Comparison of ENCODE assay signal across 1 cellular context in the genomic region with DNA sequence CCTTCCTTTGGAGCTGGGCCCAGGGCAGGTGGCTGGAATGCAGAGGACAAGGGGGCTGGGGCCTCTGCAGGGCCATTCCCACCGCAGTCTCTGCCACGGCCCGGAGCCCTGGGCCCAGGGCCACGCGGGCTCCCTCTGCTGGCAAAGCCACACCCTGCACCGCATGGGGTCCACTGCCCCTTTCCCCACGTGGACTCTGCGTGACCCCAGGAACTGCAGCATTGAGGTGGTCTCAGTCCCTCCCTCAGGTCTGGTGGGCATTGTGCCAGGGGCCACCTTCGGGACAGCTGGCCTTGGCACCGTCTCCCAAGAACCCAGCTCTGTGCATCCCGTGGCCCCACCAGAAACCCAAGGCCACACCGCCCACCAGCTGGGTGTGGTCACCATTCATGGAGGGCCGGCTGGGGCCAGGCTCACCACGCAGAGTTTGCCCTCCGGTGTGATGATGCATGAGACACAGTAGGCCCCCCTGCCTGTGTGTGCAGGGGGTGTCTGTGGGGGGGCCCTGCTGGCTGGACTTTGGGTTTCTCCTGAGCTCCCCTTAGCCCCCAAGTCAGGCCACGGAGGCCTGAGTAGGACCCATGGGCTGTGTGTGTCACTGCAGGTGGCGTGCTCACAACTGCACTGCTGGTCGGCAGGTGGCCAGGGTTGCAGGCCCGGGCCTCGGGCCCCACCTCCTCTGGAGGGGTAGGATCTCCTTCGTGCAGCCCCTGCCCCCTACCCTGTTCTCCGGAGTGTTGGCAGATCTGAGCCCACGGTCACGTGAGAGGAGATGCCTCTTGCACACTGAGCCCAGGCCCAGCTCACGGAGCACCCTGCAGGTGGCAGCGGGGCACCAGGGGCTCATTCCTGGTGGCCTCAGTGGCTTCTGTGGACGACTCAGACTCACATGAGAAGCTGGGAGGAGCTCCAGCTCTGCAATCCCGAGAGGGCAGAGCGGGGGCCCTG.
TF ChIP-seq lines count a peak whose summit lies in the region.

No MANE protein-coding gene starts in this region.

TF ChIP-seq in K562, 482 proteins besides CTCF, POLR2A, EP300 and RAD21 (continued from another document and continues in another):
- TF ChIP-seq, protein P1, sequence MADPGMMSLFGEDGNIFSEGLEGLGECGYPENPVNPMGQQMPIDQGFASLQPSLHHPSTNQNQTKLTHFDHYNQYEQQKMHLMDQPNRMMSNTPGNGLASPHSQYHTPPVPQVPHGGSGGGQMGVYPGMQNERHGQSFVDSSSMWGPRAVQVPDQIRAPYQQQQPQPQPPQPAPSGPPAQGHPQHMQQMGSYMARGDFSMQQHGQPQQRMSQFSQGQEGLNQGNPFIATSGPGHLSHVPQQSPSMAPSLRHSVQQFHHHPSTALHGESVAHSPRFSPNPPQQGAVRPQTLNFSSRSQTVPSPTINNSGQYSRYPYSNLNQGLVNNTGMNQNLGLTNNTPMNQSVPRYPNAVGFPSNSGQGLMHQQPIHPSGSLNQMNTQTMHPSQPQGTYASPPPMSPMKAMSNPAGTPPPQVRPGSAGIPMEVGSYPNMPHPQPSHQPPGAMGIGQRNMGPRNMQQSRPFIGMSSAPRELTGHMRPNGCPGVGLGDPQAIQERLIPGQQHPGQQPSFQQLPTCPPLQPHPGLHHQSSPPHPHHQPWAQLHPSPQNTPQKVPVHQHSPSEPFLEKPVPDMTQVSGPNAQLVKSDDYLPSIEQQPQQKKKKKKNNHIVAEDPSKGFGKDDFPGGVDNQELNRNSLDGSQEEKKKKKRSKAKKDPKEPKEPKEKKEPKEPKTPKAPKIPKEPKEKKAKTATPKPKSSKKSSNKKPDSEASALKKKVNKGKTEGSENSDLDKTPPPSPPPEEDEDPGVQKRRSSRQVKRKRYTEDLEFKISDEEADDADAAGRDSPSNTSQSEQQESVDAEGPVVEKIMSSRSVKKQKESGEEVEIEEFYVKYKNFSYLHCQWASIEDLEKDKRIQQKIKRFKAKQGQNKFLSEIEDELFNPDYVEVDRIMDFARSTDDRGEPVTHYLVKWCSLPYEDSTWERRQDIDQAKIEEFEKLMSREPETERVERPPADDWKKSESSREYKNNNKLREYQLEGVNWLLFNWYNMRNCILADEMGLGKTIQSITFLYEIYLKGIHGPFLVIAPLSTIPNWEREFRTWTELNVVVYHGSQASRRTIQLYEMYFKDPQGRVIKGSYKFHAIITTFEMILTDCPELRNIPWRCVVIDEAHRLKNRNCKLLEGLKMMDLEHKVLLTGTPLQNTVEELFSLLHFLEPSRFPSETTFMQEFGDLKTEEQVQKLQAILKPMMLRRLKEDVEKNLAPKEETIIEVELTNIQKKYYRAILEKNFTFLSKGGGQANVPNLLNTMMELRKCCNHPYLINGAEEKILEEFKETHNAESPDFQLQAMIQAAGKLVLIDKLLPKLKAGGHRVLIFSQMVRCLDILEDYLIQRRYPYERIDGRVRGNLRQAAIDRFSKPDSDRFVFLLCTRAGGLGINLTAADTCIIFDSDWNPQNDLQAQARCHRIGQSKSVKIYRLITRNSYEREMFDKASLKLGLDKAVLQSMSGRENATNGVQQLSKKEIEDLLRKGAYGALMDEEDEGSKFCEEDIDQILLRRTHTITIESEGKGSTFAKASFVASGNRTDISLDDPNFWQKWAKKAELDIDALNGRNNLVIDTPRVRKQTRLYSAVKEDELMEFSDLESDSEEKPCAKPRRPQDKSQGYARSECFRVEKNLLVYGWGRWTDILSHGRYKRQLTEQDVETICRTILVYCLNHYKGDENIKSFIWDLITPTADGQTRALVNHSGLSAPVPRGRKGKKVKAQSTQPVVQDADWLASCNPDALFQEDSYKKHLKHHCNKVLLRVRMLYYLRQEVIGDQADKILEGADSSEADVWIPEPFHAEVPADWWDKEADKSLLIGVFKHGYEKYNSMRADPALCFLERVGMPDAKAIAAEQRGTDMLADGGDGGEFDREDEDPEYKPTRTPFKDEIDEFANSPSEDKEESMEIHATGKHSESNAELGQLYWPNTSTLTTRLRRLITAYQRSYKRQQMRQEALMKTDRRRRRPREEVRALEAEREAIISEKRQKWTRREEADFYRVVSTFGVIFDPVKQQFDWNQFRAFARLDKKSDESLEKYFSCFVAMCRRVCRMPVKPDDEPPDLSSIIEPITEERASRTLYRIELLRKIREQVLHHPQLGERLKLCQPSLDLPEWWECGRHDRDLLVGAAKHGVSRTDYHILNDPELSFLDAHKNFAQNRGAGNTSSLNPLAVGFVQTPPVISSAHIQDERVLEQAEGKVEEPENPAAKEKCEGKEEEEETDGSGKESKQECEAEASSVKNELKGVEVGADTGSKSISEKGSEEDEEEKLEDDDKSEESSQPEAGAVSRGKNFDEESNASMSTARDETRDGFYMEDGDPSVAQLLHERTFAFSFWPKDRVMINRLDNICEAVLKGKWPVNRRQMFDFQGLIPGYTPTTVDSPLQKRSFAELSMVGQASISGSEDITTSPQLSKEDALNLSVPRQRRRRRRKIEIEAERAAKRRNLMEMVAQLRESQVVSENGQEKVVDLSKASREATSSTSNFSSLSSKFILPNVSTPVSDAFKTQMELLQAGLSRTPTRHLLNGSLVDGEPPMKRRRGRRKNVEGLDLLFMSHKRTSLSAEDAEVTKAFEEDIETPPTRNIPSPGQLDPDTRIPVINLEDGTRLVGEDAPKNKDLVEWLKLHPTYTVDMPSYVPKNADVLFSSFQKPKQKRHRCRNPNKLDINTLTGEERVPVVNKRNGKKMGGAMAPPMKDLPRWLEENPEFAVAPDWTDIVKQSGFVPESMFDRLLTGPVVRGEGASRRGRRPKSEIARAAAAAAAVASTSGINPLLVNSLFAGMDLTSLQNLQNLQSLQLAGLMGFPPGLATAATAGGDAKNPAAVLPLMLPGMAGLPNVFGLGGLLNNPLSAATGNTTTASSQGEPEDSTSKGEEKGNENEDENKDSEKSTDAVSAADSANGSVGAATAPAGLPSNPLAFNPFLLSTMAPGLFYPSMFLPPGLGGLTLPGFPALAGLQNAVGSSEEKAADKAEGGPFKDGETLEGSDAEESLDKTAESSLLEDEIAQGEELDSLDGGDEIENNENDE (IDR thresholded peaks at IDR 0.05; ENCODE audit: low read depth, low read length) = no peak
- TF ChIP-seq, protein P2, sequence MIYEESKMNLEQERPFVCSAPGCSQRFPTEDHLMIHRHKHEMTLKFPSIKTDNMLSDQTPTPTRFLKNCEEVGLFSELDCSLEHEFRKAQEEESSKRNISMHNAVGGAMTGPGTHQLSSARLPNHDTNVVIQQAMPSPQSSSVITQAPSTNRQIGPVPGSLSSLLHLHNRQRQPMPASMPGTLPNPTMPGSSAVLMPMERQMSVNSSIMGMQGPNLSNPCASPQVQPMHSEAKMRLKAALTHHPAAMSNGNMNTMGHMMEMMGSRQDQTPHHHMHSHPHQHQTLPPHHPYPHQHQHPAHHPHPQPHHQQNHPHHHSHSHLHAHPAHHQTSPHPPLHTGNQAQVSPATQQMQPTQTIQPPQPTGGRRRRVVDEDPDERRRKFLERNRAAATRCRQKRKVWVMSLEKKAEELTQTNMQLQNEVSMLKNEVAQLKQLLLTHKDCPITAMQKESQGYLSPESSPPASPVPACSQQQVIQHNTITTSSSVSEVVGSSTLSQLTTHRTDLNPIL (CRISPR knock-in tag; IDR thresholded peaks at IDR 0.05) = no peak
- TF ChIP-seq ZNF347 (CRISPR knock-in tag; IDR thresholded peaks at IDR 0.05; ENCODE audit: low read depth) (no peak), STAT5A (IDR thresholded peaks at IDR 0.05; ENCODE audit: borderline replicate concordance, low read length) (no peak), ZNF143 (CRISPR knock-in tag; IDR thresholded peaks at IDR 0.05) (no peak), HDGF (IDR thresholded peaks at IDR 0.05) (0 out of 2 replicates have a peak, but pooled peaks have one; percentile 41), RBM25 (IDR thresholded peaks at IDR 0.05; ENCODE audit: low read depth, low read length, severe bottlenecking) (no peak), PRMT5 (CRISPR knock-in tag; IDR thresholded peaks at IDR 0.05) (no peak; the same call in 1 of the 2 replicates), ZNF436 (CRISPR knock-in tag; IDR thresholded peaks at IDR 0.05) (no peak), ZKSCAN8 (CRISPR knock-in tag; IDR thresholded peaks at IDR 0.05) (no peak), CBX3 (IDR thresholded peaks at IDR 0.05; ENCODE audit: borderline replicate concordance in 1 of 2, low read length in 2 of 2) (0 out of 3 replicates have a peak, but pooled peaks of 1 of the 2 experiments have one; percentile 59), LARP7 (IDR thresholded peaks at IDR 0.05) (no peak), ZNF311 (CRISPR knock-in tag; IDR thresholded peaks at IDR 0.05) (no peak), EWSR1 (IDR thresholded peaks at IDR 0.05; ENCODE audit: borderline replicate concordance, low read depth, partially characterized antibody) (no peak), MEF2A (IDR thresholded peaks at IDR 0.05; ENCODE audit: control insufficient read depth, low read depth, low read length) (no peak), POLR2AphosphoS5 (IDR thresholded peaks at IDR 0.05; ENCODE audit: control insufficient read depth, insufficient read depth, low read depth, low read length) (no peak), KLF16 (IDR thresholded peaks at IDR 0.05) (0 out of 2 replicates have a peak, but pooled peaks have one; percentile 35), ZNF274 (IDR thresholded peaks at IDR 0.05; ENCODE audit: borderline replicate concordance, low read depth, low read length) (no peak), ZNF717 (CRISPR knock-in tag; IDR thresholded peaks at IDR 0.05) (no peak), MXI1 (IDR thresholded peaks at IDR 0.05; ENCODE audit: low read depth, low read length) (peak; percentile 70; the same call in 1 of the 2 replicates), ELF4 (CRISPR knock-in tag; IDR thresholded peaks at IDR 0.05) (no peak)
- TF ChIP-seq, protein P3, sequence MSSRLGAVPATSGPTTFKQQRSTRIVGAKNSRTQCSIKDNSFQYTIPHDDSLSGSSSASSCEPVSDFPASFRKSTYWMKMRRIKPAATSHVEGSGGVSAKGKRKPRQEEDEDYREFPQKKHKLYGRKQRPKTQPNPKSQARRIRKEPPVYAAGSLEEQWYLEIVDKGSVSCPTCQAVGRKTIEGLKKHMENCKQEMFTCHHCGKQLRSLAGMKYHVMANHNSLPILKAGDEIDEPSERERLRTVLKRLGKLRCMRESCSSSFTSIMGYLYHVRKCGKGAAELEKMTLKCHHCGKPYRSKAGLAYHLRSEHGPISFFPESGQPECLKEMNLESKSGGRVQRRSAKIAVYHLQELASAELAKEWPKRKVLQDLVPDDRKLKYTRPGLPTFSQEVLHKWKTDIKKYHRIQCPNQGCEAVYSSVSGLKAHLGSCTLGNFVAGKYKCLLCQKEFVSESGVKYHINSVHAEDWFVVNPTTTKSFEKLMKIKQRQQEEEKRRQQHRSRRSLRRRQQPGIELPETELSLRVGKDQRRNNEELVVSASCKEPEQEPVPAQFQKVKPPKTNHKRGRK (tag; IDR thresholded peaks at IDR 0.05) = no peak
- TF ChIP-seq, protein P4, sequence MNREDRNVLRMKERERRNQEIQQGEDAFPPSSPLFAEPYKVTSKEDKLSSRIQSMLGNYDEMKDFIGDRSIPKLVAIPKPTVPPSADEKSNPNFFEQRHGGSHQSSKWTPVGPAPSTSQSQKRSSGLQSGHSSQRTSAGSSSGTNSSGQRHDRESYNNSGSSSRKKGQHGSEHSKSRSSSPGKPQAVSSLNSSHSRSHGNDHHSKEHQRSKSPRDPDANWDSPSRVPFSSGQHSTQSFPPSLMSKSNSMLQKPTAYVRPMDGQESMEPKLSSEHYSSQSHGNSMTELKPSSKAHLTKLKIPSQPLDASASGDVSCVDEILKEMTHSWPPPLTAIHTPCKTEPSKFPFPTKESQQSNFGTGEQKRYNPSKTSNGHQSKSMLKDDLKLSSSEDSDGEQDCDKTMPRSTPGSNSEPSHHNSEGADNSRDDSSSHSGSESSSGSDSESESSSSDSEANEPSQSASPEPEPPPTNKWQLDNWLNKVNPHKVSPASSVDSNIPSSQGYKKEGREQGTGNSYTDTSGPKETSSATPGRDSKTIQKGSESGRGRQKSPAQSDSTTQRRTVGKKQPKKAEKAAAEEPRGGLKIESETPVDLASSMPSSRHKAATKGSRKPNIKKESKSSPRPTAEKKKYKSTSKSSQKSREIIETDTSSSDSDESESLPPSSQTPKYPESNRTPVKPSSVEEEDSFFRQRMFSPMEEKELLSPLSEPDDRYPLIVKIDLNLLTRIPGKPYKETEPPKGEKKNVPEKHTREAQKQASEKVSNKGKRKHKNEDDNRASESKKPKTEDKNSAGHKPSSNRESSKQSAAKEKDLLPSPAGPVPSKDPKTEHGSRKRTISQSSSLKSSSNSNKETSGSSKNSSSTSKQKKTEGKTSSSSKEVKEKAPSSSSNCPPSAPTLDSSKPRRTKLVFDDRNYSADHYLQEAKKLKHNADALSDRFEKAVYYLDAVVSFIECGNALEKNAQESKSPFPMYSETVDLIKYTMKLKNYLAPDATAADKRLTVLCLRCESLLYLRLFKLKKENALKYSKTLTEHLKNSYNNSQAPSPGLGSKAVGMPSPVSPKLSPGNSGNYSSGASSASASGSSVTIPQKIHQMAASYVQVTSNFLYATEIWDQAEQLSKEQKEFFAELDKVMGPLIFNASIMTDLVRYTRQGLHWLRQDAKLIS (CRISPR knock-in tag; IDR thresholded peaks at IDR 0.05) = no peak; the same call in 1 of the 2 replicates
- TF ChIP-seq, protein P5, sequence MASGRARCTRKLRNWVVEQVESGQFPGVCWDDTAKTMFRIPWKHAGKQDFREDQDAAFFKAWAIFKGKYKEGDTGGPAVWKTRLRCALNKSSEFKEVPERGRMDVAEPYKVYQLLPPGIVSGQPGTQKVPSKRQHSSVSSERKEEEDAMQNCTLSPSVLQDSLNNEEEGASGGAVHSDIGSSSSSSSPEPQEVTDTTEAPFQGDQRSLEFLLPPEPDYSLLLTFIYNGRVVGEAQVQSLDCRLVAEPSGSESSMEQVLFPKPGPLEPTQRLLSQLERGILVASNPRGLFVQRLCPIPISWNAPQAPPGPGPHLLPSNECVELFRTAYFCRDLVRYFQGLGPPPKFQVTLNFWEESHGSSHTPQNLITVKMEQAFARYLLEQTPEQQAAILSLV (tag; IDR thresholded peaks at IDR 0.05) = no peak
- TF ChIP-seq, protein P6, sequence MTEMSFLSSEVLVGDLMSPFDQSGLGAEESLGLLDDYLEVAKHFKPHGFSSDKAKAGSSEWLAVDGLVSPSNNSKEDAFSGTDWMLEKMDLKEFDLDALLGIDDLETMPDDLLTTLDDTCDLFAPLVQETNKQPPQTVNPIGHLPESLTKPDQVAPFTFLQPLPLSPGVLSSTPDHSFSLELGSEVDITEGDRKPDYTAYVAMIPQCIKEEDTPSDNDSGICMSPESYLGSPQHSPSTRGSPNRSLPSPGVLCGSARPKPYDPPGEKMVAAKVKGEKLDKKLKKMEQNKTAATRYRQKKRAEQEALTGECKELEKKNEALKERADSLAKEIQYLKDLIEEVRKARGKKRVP (CRISPR knock-in tag; IDR thresholded peaks at IDR 0.05) = no peak
- TF ChIP-seq, protein P7, sequence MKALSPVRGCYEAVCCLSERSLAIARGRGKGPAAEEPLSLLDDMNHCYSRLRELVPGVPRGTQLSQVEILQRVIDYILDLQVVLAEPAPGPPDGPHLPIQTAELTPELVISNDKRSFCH (CRISPR knock-in tag; IDR thresholded peaks at IDR 0.05) = no peak
- TF ChIP-seq, protein P7 (tag; IDR thresholded peaks at IDR 0.05) = peak; percentile 64; the same call in 1 of the 2 replicates
